ENCODE assay signal across 8 cellular contexts in the genomic region with DNA sequence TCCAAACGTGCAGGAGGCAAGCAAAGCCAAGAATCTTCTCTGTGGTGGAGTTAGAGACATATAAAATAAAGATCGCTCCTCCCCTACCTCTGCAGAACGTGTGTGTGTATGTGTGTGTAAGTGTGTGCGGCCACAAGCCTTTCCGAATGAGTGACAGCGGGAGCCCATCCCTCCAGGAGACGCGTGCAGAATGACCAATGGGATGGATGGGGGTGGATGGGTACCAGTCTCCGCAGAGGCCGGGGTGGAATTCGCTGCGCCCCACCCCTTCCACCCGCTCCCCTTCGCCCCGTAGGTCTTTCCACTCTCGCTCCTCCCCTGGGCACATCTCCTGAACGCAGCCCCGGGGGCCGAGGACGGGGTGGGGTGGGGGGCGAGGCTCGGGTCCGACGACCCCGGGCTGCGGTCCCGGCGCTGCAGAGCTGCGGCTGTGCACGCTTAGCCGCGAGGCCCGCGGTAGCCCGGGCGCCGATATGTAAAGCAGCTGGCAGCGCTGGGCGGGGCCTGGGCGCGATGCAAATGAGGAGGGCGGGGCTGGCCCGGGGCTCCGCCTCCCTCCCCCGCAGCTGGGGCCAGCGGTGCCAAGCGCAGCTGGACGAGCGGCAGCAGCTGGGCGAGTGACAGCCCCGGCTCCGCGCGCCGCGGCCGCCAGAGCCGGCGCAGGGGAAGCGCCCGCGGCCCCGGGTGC. TPM values are rescaled to one million over a fixed set of nuclear protein-coding genes. Genes with fewer than 3 reads are reported as not detected.
DNase-seq lines count a peak whose midpoint lies in the region; ATAC-seq and TF ChIP-seq lines count a peak whose summit lies in the region.

A gene (plus strand): TSS at position 594 of the 688 bp plus-strand sequence.

- peak within 1 kb of the TSS; percentile 2 for H3K4me3 ChIP-seq in epithelial cell of proximal tubule (ENCODE audit: low read depth, low read length)
- peak within 1 kb of the TSS; percentile 47 to 66 for H3K4me3 ChIP-seq in muscle layer of colon (ENCODE audit: low read depth in 1 of 2, low read length in 2 of 2)

- H3K9ac ChIP-seq in muscle layer of colon (ENCODE audit: low read length): no peak within 1 kb of the TSS

- H3K27me3 ChIP-seq in muscle layer of colon (ENCODE audit: control insufficient read depth in 1 of 2, insufficient read depth in 2 of 2, low read length in 2 of 2): no peaks in the 10 kb centered on the region

- DNase-seq in NCI-H69 (lab: John Stamatoyannopoulos, UW) (peak; percentile 96), epithelial cell of proximal tubule (ENCODE audit: low read depth) (no peak), NCI-H1048 (lab: John Stamatoyannopoulos, UW) (no peak)
- peak; percentile 61 for DNase-seq in activated CD8-positive, alpha-beta memory T cell treated with anti-CD3 and anti-CD28 coated beads, Interleukin-2, amount 50 U/mL, for 24 hours (ENCODE audit: extremely low read depth)
- peak; percentile 79 to 85 for DNase-seq in stimulated activated CD8-positive, alpha-beta memory T cell treated with anti-CD3 and anti-CD28 coated beads, Interleukin-7, amount 100 ng/mL, for 1 hour (ENCODE audit: low read depth in 2 of 2)

- no peaks in the 10 kb centered on the region for H3K9me3 ChIP-seq in muscle layer of colon (ENCODE audit: low read length)

- no peaks in the 10 kb centered on the region for H3K36me3 ChIP-seq in muscle layer of colon (ENCODE audit: insufficient read depth, low read length)

- TF ChIP-seq CTCF in epithelial cell of proximal tubule (conservative IDR thresholded peaks at IDR 0.05; ENCODE audit: low read depth, low read length): no peak

- H3K27ac ChIP-seq in muscle layer of colon (ENCODE audit: low read depth, low read length): no peak within 1 kb of the TSS

- ATAC-seq in GM18511 (IDR thresholded peaks at IDR 0.05; ENCODE audit: unreplicated experiment): peak; percentile 82
- ATAC-seq in HG02763 (IDR thresholded peaks at IDR 0.05; ENCODE audit: unreplicated experiment): peak; percentile 72

- H3K4me1 ChIP-seq in muscle layer of colon (ENCODE audit: insufficient read depth, low read length): peaks cover 18% of the 10 kb centered on the region

RNA-seq across cellular contexts. Expression of the gene that starts here (rescaled TPM):
- not detected in 2 replicates for total RNA-seq in epithelial cell of proximal tubule

Comparison
In these comparisons a context has a peak if more than half of its experiments do, and no peak if none do; other contexts are left out.
1. DNase-seq: peak in NCI-H69 (single experiment), activated CD8-positive, alpha-beta memory T cell treated with anti-CD3 and anti-CD28 coated beads, Interleukin-2, amount 50 U/mL, for 24 hours (single experiment) and stimulated activated CD8-positive, alpha-beta memory T cell treated with anti-CD3 and anti-CD28 coated beads, Interleukin-7, amount 100 ng/mL, for 1 hour (2 of 2); none in epithelial cell of proximal tubule (single experiment) and NCI-H1048 (single experiment).